In the genomic region with DNA sequence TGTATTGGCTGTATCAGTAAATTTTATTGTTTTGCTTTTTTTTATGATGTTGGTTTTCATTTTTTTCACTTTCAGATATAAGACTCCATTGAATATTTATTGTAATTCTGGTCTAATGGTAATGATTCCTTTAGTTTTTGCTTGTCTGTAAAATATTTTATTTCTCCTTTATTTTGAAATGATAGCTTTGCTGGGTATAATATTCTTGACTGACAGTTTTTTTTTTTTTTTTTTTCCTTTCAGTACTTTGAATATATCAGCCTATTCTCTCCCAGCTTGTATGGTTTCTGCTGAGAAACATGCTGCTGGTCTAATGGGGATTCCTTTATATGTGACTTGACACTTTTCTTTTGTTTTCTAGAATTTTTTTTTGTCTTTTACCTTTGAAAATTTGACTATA, we compare ENCODE assay signal across 30 cellular contexts.
"Had no signal": no experiment of that assay in that cellular context is flagged by ENCODE, and none has a peak within 500 bp of the region (broad histone marks: within the 10 kb centered on the region; RNA-seq: fewer than 3 reads in every experiment).

No MANE protein-coding gene starts in this region.

- H3K9ac ChIP-seq: SK-N-SH had no signal

- DNase-seq: activated B cell treated with CpG ODN at 0.5 μM for 24 hours; activated CD4-positive, alpha-beta memory T cell treated with anti-CD3 and anti-CD28 coated beads for 36 hours; activated CD4-positive, alpha-beta T cell treated with anti-CD3 and anti-CD28 coated beads for 4 hours; activated CD4-positive, alpha-beta T cell treated with anti-CD3 and anti-CD28 coated beads, Interleukin-2, amount 50 U/mL, for 1 hour; activated CD4-positive, CD25-positive, alpha-beta regulatory T cell treated with anti-CD3 and anti-CD28 coated beads, Interleukin-2, amount 50 U/mL, for 72 hours; activated CD8-positive, alpha-beta memory T cell treated with anti-CD3 and anti-CD28 coated beads, Interleukin-2, amount 50 U/mL, for 4 hours; activated effector memory CD4-positive, alpha-beta T cell treated with anti-CD3 and anti-CD28 coated beads, Interleukin-2, amount 50 U/mL, for 16 hours; activated naive CD4-positive, alpha-beta T cell; activated naive CD4-positive, alpha-beta T cell treated with anti-CD3 and anti-CD28 coated beads, Interleukin-2, amount 50 U/mL, for 16 hours; activated naive CD8-positive, alpha-beta T cell treated with anti-CD3 and anti-CD28 coated beads for 36 hours; activated T-cell treated with anti-CD3 and anti-CD28 coated beads for 4 hours; activated T-cell treated with anti-CD3 and anti-CD28 coated beads, Interleukin-2, amount 50 U/mL, for 48 hours; amygdala; NCI-H1105; NCI-H1436; NCI-H1694; NCI-H1930; NCI-H2081 treated with DMSO at 0.1 percent for 48 hours; NCI-H345; NCI-H524 treated with DMSO at 0.1 percent for 48 hours; PC-3; Peyer's patch; RPMI8226; SHP77 treated with DMSO at 0.1 percent for 48 hours; SK-N-SH had no signal

- H3K27me3 ChIP-seq: ascending aorta, cardiac muscle cell, Peyer's patch, SJSA1 had no signal

- H3K36me3 ChIP-seq: ascending aorta, cardiac muscle cell, Peyer's patch, SJSA1 had no signal

- H3K4me1 ChIP-seq: Peyer's patch had no signal

- H3K27ac ChIP-seq: ascending aorta, cardiac muscle cell, Peyer's patch, SJSA1, VCaP had no signal

- H3K4me2 ChIP-seq: SK-N-SH had no signal

- ATAC-seq: activated T-helper 17 cell treated with anti-CD3 and anti-CD28 coated beads, Interleukin-2, amount 50 U/mL, for 72 hours; PC-3 had no signal

- H3K4me3 ChIP-seq: ascending aorta, cardiac muscle cell, Peyer's patch, SJSA1 had no signal
